ENCODE assay signal across 8 cellular contexts in genomic region chr7:105806592-105807266, GRCh38.
DNase-seq lines count a peak whose midpoint lies in the region; ATAC-seq and TF ChIP-seq lines count a peak whose summit lies in the region.

No MANE protein-coding gene starts in this region.

- H3K9me3 ChIP-seq in HEK293 (ENCODE audit: control insufficient read depth, insufficient read depth, low read depth, low read length) (no peaks in the 10 kb centered on the region), Panc1 (ENCODE audit: control insufficient read depth, insufficient read depth, low read depth, low read length) (no peaks in the 10 kb centered on the region)

- peak overlapping the region; percentile 75 for H3K27ac Mint-ChIP-seq in activated T-helper 1 cell treated with anti-CD3 and anti-CD28 coated beads, Interleukin-12 subunit alpha, Interleukin-12 subunit beta, Interleukin-2, Interleukin-4 antibody, amounts not matched to agents 30 ng/mL and 10 ng/mL and 1 ng/mL, durations not matched to agents 14 hours and 24 hours and 36 hours
- peak overlapping the region; percentile 89 to 98 (median 92) for H3K27ac Mint-ChIP-seq in immature natural killer cell
- H3K27ac Mint-ChIP-seq in progenitor cell of endocrine pancreas, result no peak overlapping the region

- peaks cover 2% of the 10 kb centered on the region for H3K27me3 Mint-ChIP-seq in activated T-helper 1 cell treated with anti-CD3 and anti-CD28 coated beads, Interleukin-12 subunit alpha, Interleukin-12 subunit beta, Interleukin-2, Interleukin-4 antibody, amounts not matched to agents 30 ng/mL and 10 ng/mL and 1 ng/mL, durations not matched to agents 14 hours and 24 hours and 36 hours (ENCODE audit: insufficient read depth)
- H3K27me3 Mint-ChIP-seq in immature natural killer cell (ENCODE audit: low read depth in 3 of 3) (peaks cover 4 to 6% (median 6%) of the 10 kb centered on the region in 3 donors), progenitor cell of endocrine pancreas (peaks cover 69% of the 10 kb centered on the region)

- POLR2A ChIA-PET in HEK293 (lab: Yijun Ruan, JAX) (no interaction called here), Panc1 (lab: Charles Lee) (no interaction called here)

- H3K27ac ChIP-seq in HEK293 (ENCODE audit: extremely low read depth, low read depth, low read length) (no peak overlapping the region), Panc1 (ENCODE audit: low read length) (0 out of 2 replicates have a peak overlapping the region, but pooled peaks have one; percentile 14)

- no peaks in the 10 kb centered on the region for H3K27me3 ChIP-seq in Panc1 (ENCODE audit: control insufficient read depth, insufficient read depth, low read length)

- in situ Hi-C loops in Panc1 (cut with HindIII; ENCODE audit: low pct_unique_long_range_greater_than_20kb, low sequenced_read_pairs), result no loop called here

- no peaks in the 10 kb centered on the region for H3K36me3 ChIP-seq in HEK293 (ENCODE audit: control insufficient read depth in 2 of 2, insufficient read depth in 1 of 2, low read length in 2 of 2)
- H3K36me3 ChIP-seq in Panc1 (ENCODE audit: control insufficient read depth, insufficient read depth, low read length), result no peaks in the 10 kb centered on the region

- intact Hi-C loops in Panc1 (cut with micrococcal nuclease; ENCODE audit: unreplicated experiment), result no loop called here
- intact Hi-C loops in activated T-helper 1 cell treated with anti-CD3 and anti-CD28 coated beads, Interleukin-12 subunit alpha, Interleukin-12 subunit beta, Interleukin-2, Interleukin-4 antibody, amounts not matched to agents 30 ng/mL and 10 ng/mL and 1 ng/mL, durations not matched to agents 14 hours and 24 hours and 36 hours (cut with micrococcal nuclease), result loop anchor here (5.0 kb wide), 6 partner anchors 306 to 849 kb away; partner anchors contain the start of genes SRPK2 and SYPL1

- H3K4me1 Mint-ChIP-seq in activated T-helper 1 cell treated with anti-CD3 and anti-CD28 coated beads, Interleukin-12 subunit alpha, Interleukin-12 subunit beta, Interleukin-2, Interleukin-4 antibody, amounts not matched to agents 30 ng/mL and 10 ng/mL and 1 ng/mL, durations not matched to agents 14 hours and 24 hours and 36 hours (ENCODE audit: low read depth), result peaks cover 80% of the 10 kb centered on the region
- peaks cover 67 to 70% of the 10 kb centered on the region in 2 donors for H3K4me1 Mint-ChIP-seq in immature natural killer cell
- H3K4me1 Mint-ChIP-seq in progenitor cell of endocrine pancreas (ENCODE audit: low read depth), result peaks cover 42% of the 10 kb centered on the region

- no TSS peak for BruUV-seq in Panc1 (replicated peaks; lab: Mats Ljungman, UMichigan)

- DNase-seq in EH (ENCODE audit: low read depth) (peak; percentile 79), Panc1 (ENCODE audit: low read depth, low spot score) (no peak), immature natural killer cell (peak; percentile 58 to 73 (median 64)), progenitor cell of endocrine pancreas (ENCODE audit: low spot score, unreplicated experiment) (no peak)
- DNase-seq in activated T-helper 1 cell treated with anti-CD3 and anti-CD28 coated beads, Interleukin-12 subunit alpha, Interleukin-12 subunit beta, Interleukin-2, Interleukin-4 antibody, amounts not matched to agents 30 ng/mL and 10 ng/mL and 1 ng/mL, durations not matched to agents 14 hours and 24 hours and 36 hours (ENCODE audit: low spot score), result peak; percentile 65
- DNase-seq in stimulated activated CD8-positive, alpha-beta memory T cell treated with anti-CD3 and anti-CD28 coated beads, Interleukin-7, amount 100 ng/mL, for 4 hours (ENCODE audit: low read depth in 2 of 2), result peak; percentile 52 to 56
- no peak for DNase-seq in effector CD8-positive, alpha-beta T cell (lab: John Stamatoyannopoulos, UW)

- peak overlapping the region; percentile 24 for H3K4me3 Mint-ChIP-seq in activated T-helper 1 cell treated with anti-CD3 and anti-CD28 coated beads, Interleukin-12 subunit alpha, Interleukin-12 subunit beta, Interleukin-2, Interleukin-4 antibody, amounts not matched to agents 30 ng/mL and 10 ng/mL and 1 ng/mL, durations not matched to agents 14 hours and 24 hours and 36 hours
- H3K4me3 Mint-ChIP-seq in immature natural killer cell (peak overlapping the region; percentile 54 to 81 (median 61)), progenitor cell of endocrine pancreas (ENCODE audit: low read depth) (no peak overlapping the region)

- H3K4me1 ChIP-seq in HEK293 (ENCODE audit: control insufficient read depth, insufficient read depth, low read length) (no peaks in the 10 kb centered on the region), Panc1 (ENCODE audit: control insufficient read depth, insufficient read depth, low read length) (peaks cover 6% of the 10 kb centered on the region; the same call in 1 of the 2 replicates)

- CTCF ChIA-PET in HEK293 (lab: Yijun Ruan, JAX), result interaction anchor here (2.2 kb wide), 1 partner anchor 46 kb away, joined by 5 read pairs; no protein-coding TSS in a partner anchor
- CTCF ChIA-PET in Panc1 (lab: Charles Lee), result no interaction called here

- no peak overlapping the region for H3K4me3 ChIP-seq in HEK293 (ENCODE audit: low read depth, low read length)
- no peak overlapping the region for H3K4me3 ChIP-seq in Panc1 (ENCODE audit: low read depth in 2 of 2, low read length in 2 of 2)

- TF ChIP-seq CTCF in HEK293 (tag by site-specific recombination; IDR thresholded peaks at IDR 0.05), result no peak
- no peak for TF ChIP-seq CTCF in Panc1 (IDR thresholded peaks at IDR 0.05)
- TF ChIP-seq CTCF in progenitor cell of endocrine pancreas (IDR thresholded peaks at IDR 0.05; ENCODE audit: unreplicated experiment), result no peak

- ATAC-seq in Panc1, result peak; percentile 70

- peaks cover 4% of the 10 kb centered on the region for H3K9me3 Mint-ChIP-seq in activated T-helper 1 cell treated with anti-CD3 and anti-CD28 coated beads, Interleukin-12 subunit alpha, Interleukin-12 subunit beta, Interleukin-2, Interleukin-4 antibody, amounts not matched to agents 30 ng/mL and 10 ng/mL and 1 ng/mL, durations not matched to agents 14 hours and 24 hours and 36 hours
- H3K9me3 Mint-ChIP-seq in immature natural killer cell (no peaks in the 10 kb centered on the region), progenitor cell of endocrine pancreas (ENCODE audit: low read depth) (no peaks in the 10 kb centered on the region)

- H3K36me3 Mint-ChIP-seq in activated T-helper 1 cell treated with anti-CD3 and anti-CD28 coated beads, Interleukin-12 subunit alpha, Interleukin-12 subunit beta, Interleukin-2, Interleukin-4 antibody, amounts not matched to agents 30 ng/mL and 10 ng/mL and 1 ng/mL, durations not matched to agents 14 hours and 24 hours and 36 hours (ENCODE audit: low read depth), result peaks cover 8% of the 10 kb centered on the region
- H3K36me3 Mint-ChIP-seq in immature natural killer cell (peaks cover 0 to 13% (median 3%) of the 10 kb centered on the region in 3 donors), progenitor cell of endocrine pancreas (ENCODE audit: insufficient read depth) (peaks cover 8% of the 10 kb centered on the region)

TF ChIP-seq in HEK293, 187 proteins besides CTCF, POLR2A, EP300 and RAD21 (continues in another document):
- peak; percentile 85 for TF ChIP-seq SCRT2 (tag by site-specific recombination; IDR thresholded peaks at IDR 0.05)
- peak; percentile 87 for TF ChIP-seq ZNF341 (tag by site-specific recombination; IDR thresholded peaks at IDR 0.05; ENCODE audit: low read depth)
- TF ChIP-seq IKZF3 (tag by site-specific recombination; IDR thresholded peaks at IDR 0.05), result no peak
- TF ChIP-seq SCRT1 (tag by site-specific recombination; IDR thresholded peaks at IDR 0.05; ENCODE audit: borderline replicate concordance), result peak; percentile 63; the same call in 1 of the 2 replicates
- peak; percentile 65 for TF ChIP-seq PRDM10 (tag by site-specific recombination; IDR thresholded peaks at IDR 0.05)

Comparison
In these comparisons a context has a peak if more than half of its experiments do, and no peak if none do; other contexts are left out.
1. DNase-seq: peak in EH (single experiment), activated T-helper 1 cell treated with anti-CD3 and anti-CD28 coated beads, Interleukin-12 subunit alpha, Interleukin-12 subunit beta, Interleukin-2, Interleukin-4 antibody, amounts not matched to agents 30 ng/mL and 10 ng/mL and 1 ng/mL, durations not matched to agents 14 hours and 24 hours and 36 hours (single experiment), immature natural killer cell (3 of 3) and stimulated activated CD8-positive, alpha-beta memory T cell treated with anti-CD3 and anti-CD28 coated beads, Interleukin-7, amount 100 ng/mL, for 4 hours (2 of 2); none in Panc1 (single experiment), effector CD8-positive, alpha-beta T cell (single experiment) and progenitor cell of endocrine pancreas (single experiment).